Comparison of ENCODE assay signal across 13 cellular contexts in genomic region chr12:9341260-9341585, GRCh38.
"Had no signal": no experiment of that assay in that cellular context is flagged by ENCODE, and none has a peak within 500 bp of the region (broad histone marks: within the 10 kb centered on the region; RNA-seq: fewer than 3 reads in every experiment).

No MANE protein-coding gene starts in this region.

- H3K27me3 ChIP-seq: esophagus squamous epithelium, upper lobe of left lung had no signal

- H3K4me3 Mint-ChIP-seq: activated T-cell treated with anti-CD3 and anti-CD28 coated beads, Interleukin-2, amount 50 U/mL, for 24 hours; naive B cell had no signal

- H3K4me1 ChIP-seq: esophagus squamous epithelium, lower lobe of right lung, upper lobe of left lung had no signal

- H3K27me3 Mint-ChIP-seq: activated T-cell treated with anti-CD3 and anti-CD28 coated beads, Interleukin-2, amount 50 U/mL, for 24 hours had no signal

- H3K27ac Mint-ChIP-seq: activated T-cell treated with anti-CD3 and anti-CD28 coated beads, Interleukin-2, amount 50 U/mL, for 24 hours had no signal

- H3K36me3 ChIP-seq: esophagus squamous epithelium, lower lobe of right lung, upper lobe of left lung had no signal

- H3K27ac ChIP-seq: esophagus squamous epithelium, lower lobe of right lung, upper lobe of left lung had no signal

- DNase-seq: activated CD4-positive, alpha-beta T cell treated with anti-CD3 and anti-CD28 coated beads for 1 hour; activated gamma-delta T cell treated with Interleukin-2 at 50 U/mL for 16 hours; activated T-cell treated with anti-CD3 and anti-CD28 coated beads, Interleukin-2, amount 50 U/mL, for 24 hours; esophagus squamous epithelium; glutamatergic neuron; left cardiac atrium; lower lobe of right lung; midbrain; naive B cell; SHP77 treated with DMSO at 0.1 percent for 48 hours; stimulated activated CD4-positive, alpha-beta T cell treated with anti-CD3 and anti-CD28 coated beads, Interleukin-2, amount 100 ng/mL, for 24 hours; upper lobe of left lung had no signal

- ATAC-seq: left cardiac atrium, lower lobe of right lung, sciatic nerve had no signal

- H3K4me3 ChIP-seq: esophagus squamous epithelium, lower lobe of right lung, upper lobe of left lung had no signal

- H3K4me1 Mint-ChIP-seq: naive B cell had no signal
